In the genomic region with DNA sequence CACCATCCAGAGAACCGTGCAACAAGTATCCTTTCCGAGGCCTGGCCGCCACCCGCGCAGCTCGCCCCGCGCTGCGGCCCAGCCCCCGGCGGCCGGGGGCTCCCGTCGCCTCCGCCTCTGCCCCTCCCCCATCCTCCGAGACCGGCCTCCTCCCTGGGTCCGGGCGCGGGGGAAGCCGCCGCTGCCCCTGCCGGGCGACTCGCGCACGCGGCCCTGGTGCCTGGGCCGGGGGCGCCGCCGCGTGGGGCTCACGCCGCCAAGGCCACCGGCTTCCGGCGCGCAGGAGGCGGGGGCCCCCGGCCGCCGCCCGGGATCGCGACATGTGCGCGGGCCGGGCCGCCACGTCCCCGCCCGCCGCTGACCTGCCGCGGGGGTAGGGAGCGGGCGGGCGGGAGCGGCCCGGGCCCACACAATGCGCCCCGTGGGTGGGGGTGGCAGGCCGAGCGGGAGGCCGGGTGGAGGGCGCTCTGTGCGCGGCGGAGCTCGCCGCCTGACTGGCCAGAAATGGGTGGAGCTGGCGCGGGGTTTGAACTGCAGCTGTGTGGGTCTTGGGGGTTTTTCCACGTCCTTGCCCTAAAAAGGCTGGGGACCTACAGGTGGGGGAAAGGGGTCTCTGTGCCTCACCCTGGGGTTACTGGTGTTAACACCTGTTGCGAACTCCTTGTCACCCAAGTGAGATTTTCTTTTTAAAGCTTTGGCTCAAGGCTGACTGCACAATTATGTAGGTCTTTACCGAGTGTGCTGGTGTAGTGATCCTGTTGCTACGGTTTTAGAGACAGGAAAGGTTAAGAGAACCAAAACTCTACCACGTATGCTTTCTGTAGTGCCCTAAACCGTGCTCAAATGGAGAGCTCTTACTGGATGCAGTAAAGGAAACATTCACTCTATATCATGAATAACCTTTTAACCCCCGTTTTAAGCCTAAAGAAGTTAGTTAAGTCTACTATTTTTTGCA, we compare ENCODE assay signal across 8 cellular contexts. TPM values are rescaled to one million over a fixed set of nuclear protein-coding genes. Genes with fewer than 3 reads are reported as not detected.
DNase-seq lines count a peak whose midpoint lies in the region; ATAC-seq and TF ChIP-seq lines count a peak whose summit lies in the region.

No MANE protein-coding gene starts in this region.

- H3K4me3 ChIP-seq in endocrine pancreas (ENCODE audit: control insufficient read depth, insufficient read depth, low read length) (peak overlapping the region; percentile 91), mucosa of descending colon (peak overlapping the region; percentile 76)

- H3K27me3 ChIP-seq in endocrine pancreas (ENCODE audit: control insufficient read depth, insufficient read depth, low read length): no peaks in the 10 kb centered on the region

- CTCF ChIA-PET in HEK293T (lab: Yijun Ruan, JAX): interaction anchor here (0.8 kb wide), 1 partner anchor 30 kb away, joined by 3 read pairs; no protein-coding TSS in a partner anchor

- peak overlapping the region; percentile 95 for H3K9ac ChIP-seq in endocrine pancreas (ENCODE audit: control insufficient read depth, insufficient read depth, low read length)

- DNase-seq in NCI-H2029 (lab: John Stamatoyannopoulos, UW): peak; percentile 33
- no peak for DNase-seq in NCI-H2029 treated with DMSO at 0.1 percent for 48 hours (lab: John Stamatoyannopoulos, UW)
- peak; percentile 54 for DNase-seq in HEK293T (ENCODE audit: extremely low spot score)
- DNase-seq in NAMALWA (ENCODE audit: low spot score): peak; percentile 82
- DNase-seq in activated CD8-positive, alpha-beta memory T cell treated with anti-CD3 and anti-CD28 coated beads for 48 hours (ENCODE audit: low read depth in 2 of 3, low spot score in 2 of 3): peak; percentile 25 to 36 (median 27)
- peak; percentile 57 to 74 (median 74) for DNase-seq in mucosa of descending colon
- peak; percentile 7 to 16 for DNase-seq in stimulated activated CD8-positive, alpha-beta memory T cell treated with anti-CD3 and anti-CD28 coated beads, Interleukin-4, amount 100 ng/mL, for 1 hour (ENCODE audit: low read depth in 2 of 2, low spot score in 1 of 2)

- no peak for TF ChIP-seq CTCF in mucosa of descending colon (IDR thresholded peaks at IDR 0.05)

- POLR2A ChIA-PET in HEK293T (lab: Yijun Ruan, JAX): interaction anchor here (0.7 to 1.8 kb wide), 3 partner anchors 13 to 58 kb away, joined by 3 to 4 read pairs (median 3); a partner anchor contains a TSS

- intact Hi-C loops in mucosa of descending colon (cut with DNase I, micrococcal nuclease): no loop called here

- no peaks in the 10 kb centered on the region for H3K9me3 ChIP-seq in endocrine pancreas (ENCODE audit: control insufficient read depth, low read length)
- no peaks in the 10 kb centered on the region for H3K9me3 ChIP-seq in mucosa of descending colon

- no peaks in the 10 kb centered on the region for H3K36me3 ChIP-seq in endocrine pancreas (ENCODE audit: control insufficient read depth, insufficient read depth, low read length)
- no peaks in the 10 kb centered on the region for H3K36me3 ChIP-seq in mucosa of descending colon (ENCODE audit: low read depth)

- peaks cover 41% of the 10 kb centered on the region for H3K4me1 ChIP-seq in endocrine pancreas (ENCODE audit: control insufficient read depth, insufficient read depth, low read length)
- peaks cover 30% of the 10 kb centered on the region for H3K4me1 ChIP-seq in mucosa of descending colon (ENCODE audit: low read depth)

- ATAC-seq in mucosa of descending colon: peak; percentile 69

TF ChIP-seq in HEK293T, 16 proteins besides CTCF, POLR2A, EP300 and RAD21:
- TF ChIP-seq, protein P1, sequence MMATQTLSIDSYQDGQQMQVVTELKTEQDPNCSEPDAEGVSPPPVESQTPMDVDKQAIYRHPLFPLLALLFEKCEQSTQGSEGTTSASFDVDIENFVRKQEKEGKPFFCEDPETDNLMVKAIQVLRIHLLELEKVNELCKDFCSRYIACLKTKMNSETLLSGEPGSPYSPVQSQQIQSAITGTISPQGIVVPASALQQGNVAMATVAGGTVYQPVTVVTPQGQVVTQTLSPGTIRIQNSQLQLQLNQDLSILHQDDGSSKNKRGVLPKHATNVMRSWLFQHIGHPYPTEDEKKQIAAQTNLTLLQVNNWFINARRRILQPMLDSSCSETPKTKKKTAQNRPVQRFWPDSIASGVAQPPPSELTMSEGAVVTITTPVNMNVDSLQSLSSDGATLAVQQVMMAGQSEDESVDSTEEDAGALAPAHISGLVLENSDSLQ (IDR thresholded peaks at IDR 0.05): no peak
- TF ChIP-seq BHLHE40 (IDR thresholded peaks at IDR 0.05; ENCODE audit: borderline replicate concordance) (no peak), CTBP1 (IDR thresholded peaks at IDR 0.05; ENCODE audit: borderline replicate concordance) (no peak), SP1 (IDR thresholded peaks at IDR 0.05) (no peak), FOXA1 (IDR thresholded peaks at IDR 0.05) (no peak), HDGF (IDR thresholded peaks at IDR 0.05; ENCODE audit: borderline replicate concordance) (no peak), NFRKB (IDR thresholded peaks at IDR 0.05) (no peak), ZNF384 (IDR thresholded peaks at IDR 0.05) (no peak), SUZ12 (IDR thresholded peaks at IDR 0.05) (no peak), LEF1 (IDR thresholded peaks at IDR 0.05; ENCODE audit: borderline replicate concordance) (no peak), ELF4 (IDR thresholded peaks at IDR 0.05) (no peak), FOXK2 (IDR thresholded peaks at IDR 0.05) (no peak), FOXM1 (IDR thresholded peaks at IDR 0.05; ENCODE audit: borderline replicate concordance) (no peak), TARDBP (IDR thresholded peaks at IDR 0.05) (no peak), ARNT (IDR thresholded peaks at IDR 0.05) (no peak), L3MBTL2 (conservative IDR thresholded peaks at IDR 0.05) (no peak)

RNA-seq across cellular contexts. Expression of a gene that starts 32.3 kb away (rescaled TPM):
- total RNA-seq in mucosa of descending colon: 10 to 100 TPM; 69.4 to 95.1 (median 76.8) TPM
